ENCODE assay signal across 1 cellular context in genomic region chr7:139875821-139876241, GRCh38.
TF ChIP-seq lines count a peak whose summit lies in the region.

No MANE protein-coding gene starts in this region.

TF ChIP-seq in HepG2, 621 proteins besides CTCF, POLR2A, EP300 and RAD21 (continued from another document):
- TF ChIP-seq ZNF235 (CRISPR knock-in tag; IDR thresholded peaks at IDR 0.05; ENCODE audit: borderline replicate concordance), result no peak
- TF ChIP-seq GPBP1L1 (CRISPR knock-in tag; IDR thresholded peaks at IDR 0.05), result no peak
- no peak for TF ChIP-seq CBX1 (IDR thresholded peaks at IDR 0.05; ENCODE audit: low read depth)
- TF ChIP-seq, protein P1, sequence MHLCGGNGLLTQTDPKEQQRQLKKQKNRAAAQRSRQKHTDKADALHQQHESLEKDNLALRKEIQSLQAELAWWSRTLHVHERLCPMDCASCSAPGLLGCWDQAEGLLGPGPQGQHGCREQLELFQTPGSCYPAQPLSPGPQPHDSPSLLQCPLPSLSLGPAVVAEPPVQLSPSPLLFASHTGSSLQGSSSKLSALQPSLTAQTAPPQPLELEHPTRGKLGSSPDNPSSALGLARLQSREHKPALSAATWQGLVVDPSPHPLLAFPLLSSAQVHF (CRISPR knock-in tag; IDR thresholded peaks at IDR 0.05), result no peak
- no peak for TF ChIP-seq ATF5 (CRISPR knock-in tag; IDR thresholded peaks at IDR 0.05; ENCODE audit: low read depth)
TF ChIP-seq in HepG2: peak in this region for 0.
